In genomic region chr19:47310819-47311218, GRCh38 we compare ENCODE assay signal across 9 cellular contexts. TPM values are rescaled to one million over a fixed set of nuclear protein-coding genes. Genes with fewer than 3 reads are reported as not detected.
DNase-seq lines count a peak whose midpoint lies in the region; ATAC-seq, FAIRE-seq and TF ChIP-seq lines count a peak whose summit lies in the region.
"Had no signal": no experiment of that assay in that cellular context is flagged by ENCODE, and none has a peak within 500 bp of the region (broad histone marks: within the 10 kb centered on the region; RNA-seq: fewer than 3 reads in every experiment).

No MANE protein-coding gene starts in this region.

- H3K9me3 ChIP-seq in tibial artery (no peaks in the 10 kb centered on the region), kidney (ENCODE audit: control insufficient read depth in 1 of 2, low read length in 2 of 2) (no peaks in the 10 kb centered on the region)

- intact Hi-C loops in tibial artery (cut with DNase I; ENCODE audit: low total_unique reads): no loop called here
- intact Hi-C loops in kidney (cut with DNase I): no loop called here

- H3K36me3 ChIP-seq in tibial artery (no peaks in the 10 kb centered on the region), kidney (ENCODE audit: control insufficient read depth in 1 of 2, insufficient read depth in 2 of 2, low read length in 2 of 2) (no peaks in the 10 kb centered on the region)

- no peak for FAIRE-seq in kidney (lab: Jason Lieb, UNC)

- H3K27ac ChIP-seq in tibial artery (no peak overlapping the region), kidney (ENCODE audit: low read depth in 2 of 2, low read length in 2 of 2) (no peak overlapping the region)

- H3K27me3 ChIP-seq in tibial artery: no peaks in the 10 kb centered on the region

- no peak for ATAC-seq in GM18870 (IDR thresholded peaks at IDR 0.05; ENCODE audit: unreplicated experiment)

- H3K4me3 ChIP-seq in fibroblast of pulmonary artery (replicated peaks; ENCODE audit: low read depth, low read length): no peak overlapping the region
- H3K4me3 ChIP-seq in tibial artery: peak overlapping the region; percentile 20 to 24
- H3K4me3 ChIP-seq in kidney (ENCODE audit: low read length in 2 of 2): no peak overlapping the region

- no peak overlapping the region for H3K9ac ChIP-seq in kidney (ENCODE audit: low read length in 2 of 2)

- peak; percentile 56 for DNase-seq in NCI-H2196 (lab: John Stamatoyannopoulos, UW; ENCODE audit: unreplicated experiment)
- DNase-seq in NCI-H2196 treated with DMSO at 0.1 percent for 48 hours (lab: John Stamatoyannopoulos, UW; ENCODE audit: unreplicated experiment): no peak
- peak; percentile 84 for DNase-seq in NOMO-1 treated with DMSO at 0.1 percent for 48 hours (lab: John Stamatoyannopoulos, UW; ENCODE audit: unreplicated experiment)
- DNase-seq in fibroblast of pulmonary artery (ENCODE audit: low read depth): peak; percentile 46
- peak; percentile 51 to 76 for DNase-seq in tibial artery
- no peak for DNase-seq in T-helper 1 cell
- DNase-seq in kidney: no peak
- DNase-seq: ACHN had no signal

- H3K4me1 ChIP-seq in tibial artery (peaks cover 0 to 32% (median 11%) of the 10 kb centered on the region in 4 donors), kidney (ENCODE audit: control insufficient read depth in 1 of 2, insufficient read depth in 1 of 2, low read depth in 1 of 2, low read length in 2 of 2) (no peaks in the 10 kb centered on the region)

- TF ChIP-seq CTCF in fibroblast of pulmonary artery (IDR thresholded peaks at IDR 0.05; ENCODE audit: low read length, missing control alignments): no peak
- TF ChIP-seq CTCF in tibial artery (IDR thresholded peaks at IDR 0.05): no peak
- TF ChIP-seq CTCF in kidney (IDR thresholded peaks at IDR 0.05; ENCODE audit: borderline replicate concordance, extremely low read depth, insufficient read depth): no peak

RNA-seq across cellular contexts. Expression of gene C5AR1, which starts 1.2 kb away (rescaled TPM):
- total RNA-seq in kidney: 26.6 TPM
- polyA plus RNA-seq in kidney (ENCODE audit: insufficient read depth, low read depth, low replicate concordance): 6.5 TPM

RNA-seq across cellular contexts. Expression of gene C5AR2, which starts 21.2 kb away (rescaled TPM):
- total RNA-seq in kidney: 2.5 TPM
- 3.0 TPM for polyA plus RNA-seq in kidney (ENCODE audit: insufficient read depth, low read depth, low replicate concordance)

RNA-seq across cellular contexts. Expression of gene INAFM1, which starts 36.1 kb away (rescaled TPM):
- 28.4 TPM for total RNA-seq in kidney
- polyA plus RNA-seq in kidney (ENCODE audit: insufficient read depth, low read depth, low replicate concordance): 17.0 TPM

RNA-seq across cellular contexts. Expression of gene DHX34, which starts 38.3 kb away (rescaled TPM):
- 13.6 TPM for total RNA-seq in kidney
- 7.2 TPM for polyA plus RNA-seq in kidney (ENCODE audit: insufficient read depth, low read depth, low replicate concordance)

RNA-seq across cellular contexts. Expression of gene CCDC9, which starts 54.5 kb away (rescaled TPM):
- total RNA-seq in kidney: 49.0 TPM
- polyA plus RNA-seq in kidney (ENCODE audit: insufficient read depth, low read depth, low replicate concordance): 14.0 TPM

Comparison
In these comparisons a context has a peak if more than half of its experiments do, and no peak if none do; other contexts are left out.
1. DNase-seq: peak in NCI-H2196 (single experiment), NOMO-1 treated with DMSO at 0.1 percent for 48 hours (single experiment), fibroblast of pulmonary artery (single experiment) and tibial artery (2 of 2); none in NCI-H2196 treated with DMSO at 0.1 percent for 48 hours (single experiment), T-helper 1 cell (0 of 5) and kidney (single experiment).
2. H3K4me3 ChIP-seq: peak in tibial artery (2 of 2); none in fibroblast of pulmonary artery (single experiment) and kidney (0 of 2).